ENCODE assay signal across 9 cellular contexts in genomic region chr4:142984871-142985585, GRCh38.
DNase-seq lines count a peak whose midpoint lies in the region; ATAC-seq and TF ChIP-seq lines count a peak whose summit lies in the region.
"Had no signal": no experiment of that assay in that cellular context is flagged by ENCODE, and none has a peak within 500 bp of the region (broad histone marks: within the 10 kb centered on the region; RNA-seq: fewer than 3 reads in every experiment).

No MANE protein-coding gene starts in this region.

- WGBS in SK-N-SH (ENCODE audit: low lambda C conversion rate) = 25% methylated on average over 3 of the region's 3 CpGs

- no peaks in the 10 kb centered on the region for H3F3A ChIP-seq in SK-N-SH (replicated peaks; ENCODE audit: insufficient read depth)

- H3K27me3 Mint-ChIP-seq in activated CD8-positive, alpha-beta T cell treated with anti-CD3 and anti-CD28 coated beads, Interleukin-2, amount 10 ng/mL, durations not matched to agents 7 days and 5 days (ENCODE audit: low read depth) = peaks cover 2% of the 10 kb centered on the region

- H3K27me3 ChIP-seq in SK-N-SH (ENCODE audit: insufficient read depth) = no peaks in the 10 kb centered on the region

- CTCF ChIA-PET in HEK293 (lab: Yijun Ruan, JAX) (interaction anchor here (0.6 to 0.8 kb wide), 7 partner anchors 12 to 1485 kb away, joined by 3 to 8 read pairs (median 3); no protein-coding TSS in a partner anchor), SK-N-SH (lab: Yijun Ruan, JAX) (interaction anchor here (1.4 kb wide), 1 partner anchor 12 kb away, joined by 3 read pairs; no protein-coding TSS in a partner anchor)
- CTCF ChIA-PET in activated CD8-positive, alpha-beta T cell treated with anti-CD3 and anti-CD28 coated beads, Interleukin-2, amount 10 ng/mL, durations not matched to agents 7 days and 5 days (lab: Charles Lee) = no interaction called here

- no peak for ATAC-seq in activated CD8-positive, alpha-beta T cell treated with anti-CD3 and anti-CD28 coated beads, Interleukin-2, amount 10 ng/mL, durations not matched to agents 7 days and 5 days
- no peak for ATAC-seq in HG02678 (IDR thresholded peaks at IDR 0.05; ENCODE audit: unreplicated experiment)

- no peaks in the 10 kb centered on the region for H3K9me2 ChIP-seq in SK-N-SH

- H3K36me3 ChIP-seq in HEK293 (ENCODE audit: control insufficient read depth in 2 of 2, insufficient read depth in 1 of 2, low read length in 2 of 2) (no peaks in the 10 kb centered on the region), SK-N-SH (replicated peaks in 1 of 2; ENCODE audit: control insufficient read depth in 1 of 2, insufficient read depth in 2 of 2, low read length in 1 of 2) (no peaks in the 10 kb centered on the region)

- no peaks in the 10 kb centered on the region for H3K79me2 ChIP-seq in SK-N-SH (ENCODE audit: insufficient read depth)

- H3K4me1 ChIP-seq in HEK293 (ENCODE audit: control insufficient read depth, insufficient read depth, low read length) (no peaks in the 10 kb centered on the region), SK-N-SH (ENCODE audit: control insufficient read depth in 1 of 2, insufficient read depth in 2 of 2, low read depth in 1 of 2, low read length in 1 of 2) (no peaks in the 10 kb centered on the region; a peak in 1 of 4 replicates)

- no peak overlapping the region for H3K4me3 ChIP-seq in HEK293 (ENCODE audit: low read depth, low read length)
- no peak overlapping the region for H3K4me3 ChIP-seq in SK-N-SH (ENCODE audit: low read depth in 2 of 2, low read length in 1 of 2)

- DNase-seq in AG09319 (ENCODE audit: extremely low read depth, low read depth) (no peak), SK-N-SH (peak; percentile 11), iPS-NIHi11 (ENCODE audit: low spot score) (peak; percentile 63), H4 (ENCODE audit: low spot score) (no peak), GDM1 (lab: John Stamatoyannopoulos, UW) (no peak)
- no peak for DNase-seq in activated CD8-positive, alpha-beta T cell treated with anti-CD3 and anti-CD28 coated beads, Interleukin-2, amount 10 ng/mL, durations not matched to agents 7 days and 5 days
- DNase-seq: effector CD4-positive, alpha-beta T cell had no signal

- H3K4me1 Mint-ChIP-seq in activated CD8-positive, alpha-beta T cell treated with anti-CD3 and anti-CD28 coated beads, Interleukin-2, amount 10 ng/mL, durations not matched to agents 7 days and 5 days (ENCODE audit: low read depth) = no peaks in the 10 kb centered on the region

- POLR2A ChIA-PET in HEK293 (lab: Yijun Ruan, JAX) (interaction anchor here (0.7 kb wide), 1 partner anchor 528 kb away, joined by 3 read pairs; the partner anchor contains the start of gene SMARCA5), SK-N-SH (lab: Yijun Ruan, JAX) (no interaction called here)
- POLR2A ChIA-PET in activated CD8-positive, alpha-beta T cell treated with anti-CD3 and anti-CD28 coated beads, Interleukin-2, amount 10 ng/mL, durations not matched to agents 7 days and 5 days (lab: Charles Lee) = no interaction called here

- H3K9ac ChIP-seq in SK-N-SH = no peak overlapping the region

- H3K9me3 ChIP-seq in HEK293 (ENCODE audit: control insufficient read depth, insufficient read depth, low read depth, low read length) = no peaks in the 10 kb centered on the region
- H3K9me3 ChIP-seq in SK-N-SH = no peaks in the 10 kb centered on the region; the same call in 1 of the 2 replicates

- no peaks in the 10 kb centered on the region for H3K9me3 Mint-ChIP-seq in activated CD8-positive, alpha-beta T cell treated with anti-CD3 and anti-CD28 coated beads, Interleukin-2, amount 10 ng/mL, durations not matched to agents 7 days and 5 days (ENCODE audit: insufficient read depth)

- no peak overlapping the region for H2AFZ ChIP-seq in SK-N-SH (ENCODE audit: low read depth)

- no peak for TF ChIP-seq EP300 in SK-N-SH (IDR thresholded peaks at IDR 0.05; ENCODE audit: borderline replicate concordance in 1 of 2, low read depth in 1 of 2, low read length in 1 of 2)

- H3K27ac ChIP-seq in HEK293 (ENCODE audit: extremely low read depth, low read depth, low read length) = no peak overlapping the region
- H3K27ac ChIP-seq in SK-N-SH (ENCODE audit: low read depth in 2 of 2, low read length in 1 of 2) = no peak overlapping the region

- TF ChIP-seq CTCF in AG09319 (IDR thresholded peaks at IDR 0.05; ENCODE audit: low read depth, low read length) (peak; percentile 35), HEK293 (tag by site-specific recombination; IDR thresholded peaks at IDR 0.05) (no peak), SK-N-SH (IDR thresholded peaks at IDR 0.05) (peak; percentile 53)

- no peaks in the 10 kb centered on the region for H4K20me1 ChIP-seq in SK-N-SH (ENCODE audit: insufficient read depth)

- peak; percentile 48; the same call in 1 of the 2 replicates for TF ChIP-seq RAD21 in SK-N-SH (IDR thresholded peaks at IDR 0.05; ENCODE audit: low read length)

- no peak overlapping the region for H3K4me3 Mint-ChIP-seq in activated CD8-positive, alpha-beta T cell treated with anti-CD3 and anti-CD28 coated beads, Interleukin-2, amount 10 ng/mL, durations not matched to agents 7 days and 5 days

- no peak overlapping the region for H3K4me2 ChIP-seq in SK-N-SH

- H3K36me3 Mint-ChIP-seq in activated CD8-positive, alpha-beta T cell treated with anti-CD3 and anti-CD28 coated beads, Interleukin-2, amount 10 ng/mL, durations not matched to agents 7 days and 5 days (ENCODE audit: low read depth) = no peaks in the 10 kb centered on the region

- no peak overlapping the region for H3K27ac Mint-ChIP-seq in activated CD8-positive, alpha-beta T cell treated with anti-CD3 and anti-CD28 coated beads, Interleukin-2, amount 10 ng/mL, durations not matched to agents 7 days and 5 days

TF ChIP-seq in HEK293, 187 proteins besides CTCF, POLR2A, EP300 and RAD21:
- TF ChIP-seq ZNF654 (tag by site-specific recombination; IDR thresholded peaks at IDR 0.05; ENCODE audit: low read depth) = peak; percentile 37
- TF ChIP-seq PRDM10 (tag by site-specific recombination; IDR thresholded peaks at IDR 0.05) = no peak

TF ChIP-seq in SK-N-SH, 30 proteins besides CTCF, POLR2A, EP300 and RAD21:
- TF ChIP-seq NFIC (IDR thresholded peaks at IDR 0.05; ENCODE audit: borderline replicate concordance) (no peak), FOSL2 (IDR thresholded peaks at IDR 0.05; ENCODE audit: borderline replicate concordance, low read depth) (no peak), SMC3 (IDR thresholded peaks at IDR 0.05; ENCODE audit: low read depth, low read length) (peak; percentile 38)

Comparison
In these comparisons a context has a peak if more than half of its experiments do, and no peak if none do; other contexts are left out.
1. DNase-seq: peak in SK-N-SH (single experiment) and iPS-NIHi11 (single experiment); none in AG09319 (single experiment), activated CD8-positive, alpha-beta T cell treated with anti-CD3 and anti-CD28 coated beads, Interleukin-2, amount 10 ng/mL, durations not matched to agents 7 days and 5 days (single experiment), H4 (single experiment) and GDM1 (single experiment).